1 cellular context compared by ENCODE assay signal in genomic region chr7:116706668-116707126, GRCh38.
TF ChIP-seq lines count a peak whose summit lies in the region.

No MANE protein-coding gene starts in this region.

TF ChIP-seq in HCT116, 20 proteins besides CTCF, POLR2A, EP300 and RAD21 (continued from another document):
- TF ChIP-seq, protein P1, sequence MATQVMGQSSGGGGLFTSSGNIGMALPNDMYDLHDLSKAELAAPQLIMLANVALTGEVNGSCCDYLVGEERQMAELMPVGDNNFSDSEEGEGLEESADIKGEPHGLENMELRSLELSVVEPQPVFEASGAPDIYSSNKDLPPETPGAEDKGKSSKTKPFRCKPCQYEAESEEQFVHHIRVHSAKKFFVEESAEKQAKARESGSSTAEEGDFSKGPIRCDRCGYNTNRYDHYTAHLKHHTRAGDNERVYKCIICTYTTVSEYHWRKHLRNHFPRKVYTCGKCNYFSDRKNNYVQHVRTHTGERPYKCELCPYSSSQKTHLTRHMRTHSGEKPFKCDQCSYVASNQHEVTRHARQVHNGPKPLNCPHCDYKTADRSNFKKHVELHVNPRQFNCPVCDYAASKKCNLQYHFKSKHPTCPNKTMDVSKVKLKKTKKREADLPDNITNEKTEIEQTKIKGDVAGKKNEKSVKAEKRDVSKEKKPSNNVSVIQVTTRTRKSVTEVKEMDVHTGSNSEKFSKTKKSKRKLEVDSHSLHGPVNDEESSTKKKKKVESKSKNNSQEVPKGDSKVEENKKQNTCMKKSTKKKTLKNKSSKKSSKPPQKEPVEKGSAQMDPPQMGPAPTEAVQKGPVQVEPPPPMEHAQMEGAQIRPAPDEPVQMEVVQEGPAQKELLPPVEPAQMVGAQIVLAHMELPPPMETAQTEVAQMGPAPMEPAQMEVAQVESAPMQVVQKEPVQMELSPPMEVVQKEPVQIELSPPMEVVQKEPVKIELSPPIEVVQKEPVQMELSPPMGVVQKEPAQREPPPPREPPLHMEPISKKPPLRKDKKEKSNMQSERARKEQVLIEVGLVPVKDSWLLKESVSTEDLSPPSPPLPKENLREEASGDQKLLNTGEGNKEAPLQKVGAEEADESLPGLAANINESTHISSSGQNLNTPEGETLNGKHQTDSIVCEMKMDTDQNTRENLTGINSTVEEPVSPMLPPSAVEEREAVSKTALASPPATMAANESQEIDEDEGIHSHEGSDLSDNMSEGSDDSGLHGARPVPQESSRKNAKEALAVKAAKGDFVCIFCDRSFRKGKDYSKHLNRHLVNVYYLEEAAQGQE (IDR thresholded peaks at IDR 0.05; ENCODE audit: low read depth): no peak
- TF ChIP-seq SIN3A (IDR thresholded peaks at IDR 0.05; ENCODE audit: low read depth): peak; percentile 62; the same call in 1 of the 2 replicates
- peak; percentile 92 for TF ChIP-seq FOSL1 (IDR thresholded peaks at IDR 0.05; ENCODE audit: low read depth)
- TF ChIP-seq CBX3 (IDR thresholded peaks at IDR 0.05; ENCODE audit: low read depth): peak; percentile 82; the same call in 1 of the 2 replicates
- no peak for TF ChIP-seq ELF1 (IDR thresholded peaks at IDR 0.05; ENCODE audit: borderline replicate concordance, low read depth)
